Comparison of ENCODE assay signal across 8 cellular contexts in the genomic region with DNA sequence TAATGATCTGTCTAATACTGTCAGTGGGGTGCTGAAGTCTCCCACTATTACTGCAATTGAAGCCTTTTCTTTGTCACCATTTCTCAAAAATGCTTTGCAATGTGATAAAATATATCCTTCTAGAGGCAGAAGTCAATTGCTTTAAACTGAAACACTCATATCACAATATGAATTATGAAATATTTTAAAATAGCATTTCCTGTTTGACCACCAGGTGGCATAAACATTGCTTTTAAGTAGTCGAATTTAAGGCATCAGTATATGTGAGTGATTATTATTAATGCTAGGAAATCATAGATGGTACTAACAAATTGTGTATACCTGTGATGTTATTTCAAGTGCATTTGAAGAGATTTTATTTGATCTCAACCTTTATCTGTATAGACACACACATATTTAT.
DNase-seq lines count a peak whose midpoint lies in the region; ATAC-seq and TF ChIP-seq lines count a peak whose summit lies in the region.

No MANE protein-coding gene starts in this region.

- no peaks in the 10 kb centered on the region for H3K27me3 ChIP-seq in brain microvascular endothelial cell (replicated peaks)

- H3K27ac Mint-ChIP-seq in nephron, result no peak overlapping the region

- H3K9me3 Mint-ChIP-seq in nephron, result peaks cover 27% of the 10 kb centered on the region

- no peaks in the 10 kb centered on the region for H3K36me3 ChIP-seq in brain microvascular endothelial cell (replicated peaks)

- TF ChIP-seq CTCF in brain microvascular endothelial cell (IDR thresholded peaks at IDR 0.05; ENCODE audit: low read depth, low read length, missing control alignments) (peak; percentile 14), nephron (IDR thresholded peaks at IDR 0.05; ENCODE audit: unreplicated experiment in 3 of 3) (peak; percentile 37 to 46 (median 40))

- H3K36me3 Mint-ChIP-seq in nephron (ENCODE audit: low read depth), result no peaks in the 10 kb centered on the region

- intact Hi-C loops in left cardiac atrium (cut with DNase I), result no loop called here

- H3K27me3 Mint-ChIP-seq in nephron (ENCODE audit: low read depth), result no peaks in the 10 kb centered on the region

- H3K4me1 Mint-ChIP-seq in nephron, result no peaks in the 10 kb centered on the region

- in situ Hi-C loops in brain microvascular endothelial cell (cut with HindIII; ENCODE audit: low pct_ligation_motif_present, low sequenced_read_pairs), result no loop called here

- no peak for ATAC-seq in GM19455 (IDR thresholded peaks at IDR 0.05; ENCODE audit: unreplicated experiment)
- no peak for ATAC-seq in left cardiac atrium

- no peak overlapping the region for H3K4me3 ChIP-seq in brain microvascular endothelial cell (ENCODE audit: low read depth, low read length)

- DNase-seq in EL (peak; percentile 4), Kasumi-1 (lab: John Stamatoyannopoulos, UW) (peak; percentile 44), brain microvascular endothelial cell (no peak), nucleus accumbens (lab: John Stamatoyannopoulos, UW) (no peak), left cardiac atrium (no peak)
- no peak for DNase-seq in activated CD4-positive, alpha-beta T cell treated with anti-CD3 and anti-CD28 coated beads for 1 hour

- no peak overlapping the region for H3K27ac ChIP-seq in brain microvascular endothelial cell

- no peak overlapping the region for H3K4me3 Mint-ChIP-seq in nephron

Comparison
In these comparisons a context has a peak if more than half of its experiments do, and no peak if none do; other contexts are left out.
1. DNase-seq: peak in EL (single experiment) and Kasumi-1 (2 of 2); none in brain microvascular endothelial cell (single experiment), activated CD4-positive, alpha-beta T cell treated with anti-CD3 and anti-CD28 coated beads for 1 hour (single experiment), nucleus accumbens (0 of 56) and left cardiac atrium (single experiment).